Comparison of ENCODE assay signal across 1 cellular context in the genomic region with DNA sequence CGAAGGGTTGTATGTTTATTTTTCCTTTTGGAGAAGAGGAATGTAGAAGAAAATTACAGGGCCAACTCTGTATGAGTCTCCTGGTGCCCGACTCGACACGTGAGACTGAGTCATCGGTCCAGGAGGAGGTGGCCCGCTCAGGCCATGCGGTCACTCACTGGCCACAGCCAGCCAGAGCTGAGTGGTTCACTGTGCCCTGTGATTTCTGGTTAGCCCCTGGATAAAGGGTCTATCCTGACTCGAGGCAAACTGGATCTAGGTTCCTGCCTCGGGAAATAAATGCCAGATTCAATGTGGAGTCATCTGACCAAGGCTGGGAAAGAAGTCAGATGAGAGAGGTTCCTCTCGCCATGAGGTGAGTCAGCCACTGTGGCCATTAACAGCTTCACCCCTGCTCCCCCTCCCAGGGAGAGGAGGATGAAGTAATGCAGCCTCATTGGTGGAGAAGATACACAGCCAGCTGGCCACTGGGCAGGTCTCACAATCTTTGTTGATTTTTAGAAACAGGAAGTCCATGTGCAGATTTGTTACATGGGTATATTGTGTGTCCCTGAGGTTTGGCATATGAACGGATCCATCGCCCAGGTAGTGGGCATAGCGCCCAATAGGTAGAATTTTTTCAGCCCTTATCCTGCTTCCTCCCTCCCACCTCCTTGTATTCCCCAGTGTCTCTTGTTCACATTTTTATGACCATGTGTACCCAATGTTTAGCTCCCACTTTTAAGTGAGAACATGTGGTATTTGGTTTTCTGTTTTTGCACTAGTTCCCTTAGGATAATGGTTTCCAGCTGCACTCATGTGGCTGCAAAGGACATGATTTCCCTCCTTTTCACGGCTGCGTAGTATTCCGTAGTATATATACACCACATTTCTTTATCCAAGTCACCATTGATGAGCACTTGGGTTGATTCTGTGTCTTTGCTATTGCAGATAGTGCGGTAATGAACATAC.
A peak's percentile ranks its signal among the peaks of the same experiment; 100 is the strongest.
TF ChIP-seq lines count a peak whose summit lies in the region.

No MANE protein-coding gene starts in this region.

TF ChIP-seq in HepG2, 621 proteins besides CTCF, POLR2A, EP300 and RAD21 (continued from another document and continues in another):
- TF ChIP-seq, protein P1, sequence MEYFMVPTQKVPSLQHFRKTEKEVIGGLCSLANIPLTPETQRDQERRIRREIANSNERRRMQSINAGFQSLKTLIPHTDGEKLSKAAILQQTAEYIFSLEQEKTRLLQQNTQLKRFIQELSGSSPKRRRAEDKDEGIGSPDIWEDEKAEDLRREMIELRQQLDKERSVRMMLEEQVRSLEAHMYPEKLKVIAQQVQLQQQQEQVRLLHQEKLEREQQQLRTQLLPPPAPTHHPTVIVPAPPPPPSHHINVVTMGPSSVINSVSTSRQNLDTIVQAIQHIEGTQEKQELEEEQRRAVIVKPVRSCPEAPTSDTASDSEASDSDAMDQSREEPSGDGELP (IDR thresholded peaks at IDR 0.05; ENCODE audit: borderline replicate concordance, low read depth) = peak; percentile 21; the same call in 1 of the 2 replicates
- TF ChIP-seq, protein P2, sequence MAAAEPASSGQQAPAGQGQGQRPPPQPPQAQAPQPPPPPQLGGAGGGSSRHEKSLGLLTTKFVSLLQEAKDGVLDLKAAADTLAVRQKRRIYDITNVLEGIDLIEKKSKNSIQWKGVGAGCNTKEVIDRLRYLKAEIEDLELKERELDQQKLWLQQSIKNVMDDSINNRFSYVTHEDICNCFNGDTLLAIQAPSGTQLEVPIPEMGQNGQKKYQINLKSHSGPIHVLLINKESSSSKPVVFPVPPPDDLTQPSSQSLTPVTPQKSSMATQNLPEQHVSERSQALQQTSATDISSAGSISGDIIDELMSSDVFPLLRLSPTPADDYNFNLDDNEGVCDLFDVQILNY (CRISPR knock-in tag; conservative IDR thresholded peaks at IDR 0.05) = no peak
- TF ChIP-seq ZBTB38 (CRISPR knock-in tag; IDR thresholded peaks at IDR 0.05) = peak; percentile 87
- no peak for TF ChIP-seq ZNF451 (CRISPR knock-in tag; IDR thresholded peaks at IDR 0.05)
- TF ChIP-seq ZNF207 (IDR thresholded peaks at IDR 0.05; ENCODE audit: borderline replicate concordance) = no peak
- peak; percentile 32; the same call in 1 of the 2 replicates for TF ChIP-seq MAZ (IDR thresholded peaks at IDR 0.05; ENCODE audit: borderline replicate concordance, low read depth, low read length)
- no peak for TF ChIP-seq MAZ (CRISPR knock-in tag; IDR thresholded peaks at IDR 0.05; ENCODE audit: low read depth)
- peak; percentile 39 for TF ChIP-seq SAP130 (CRISPR knock-in tag; IDR thresholded peaks at IDR 0.05; ENCODE audit: low read depth)
- TF ChIP-seq, protein P3, sequence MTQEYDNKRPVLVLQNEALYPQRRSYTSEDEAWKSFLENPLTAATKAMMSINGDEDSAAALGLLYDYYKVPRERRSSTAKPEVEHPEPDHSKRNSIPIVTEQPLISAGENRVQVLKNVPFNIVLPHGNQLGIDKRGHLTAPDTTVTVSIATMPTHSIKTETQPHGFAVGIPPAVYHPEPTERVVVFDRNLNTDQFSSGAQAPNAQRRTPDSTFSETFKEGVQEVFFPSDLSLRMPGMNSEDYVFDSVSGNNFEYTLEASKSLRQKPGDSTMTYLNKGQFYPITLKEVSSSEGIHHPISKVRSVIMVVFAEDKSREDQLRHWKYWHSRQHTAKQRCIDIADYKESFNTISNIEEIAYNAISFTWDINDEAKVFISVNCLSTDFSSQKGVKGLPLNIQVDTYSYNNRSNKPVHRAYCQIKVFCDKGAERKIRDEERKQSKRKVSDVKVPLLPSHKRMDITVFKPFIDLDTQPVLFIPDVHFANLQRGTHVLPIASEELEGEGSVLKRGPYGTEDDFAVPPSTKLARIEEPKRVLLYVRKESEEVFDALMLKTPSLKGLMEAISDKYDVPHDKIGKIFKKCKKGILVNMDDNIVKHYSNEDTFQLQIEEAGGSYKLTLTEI (CRISPR knock-in tag; conservative IDR thresholded peaks at IDR 0.05) = no peak
- TF ChIP-seq, protein P4, sequence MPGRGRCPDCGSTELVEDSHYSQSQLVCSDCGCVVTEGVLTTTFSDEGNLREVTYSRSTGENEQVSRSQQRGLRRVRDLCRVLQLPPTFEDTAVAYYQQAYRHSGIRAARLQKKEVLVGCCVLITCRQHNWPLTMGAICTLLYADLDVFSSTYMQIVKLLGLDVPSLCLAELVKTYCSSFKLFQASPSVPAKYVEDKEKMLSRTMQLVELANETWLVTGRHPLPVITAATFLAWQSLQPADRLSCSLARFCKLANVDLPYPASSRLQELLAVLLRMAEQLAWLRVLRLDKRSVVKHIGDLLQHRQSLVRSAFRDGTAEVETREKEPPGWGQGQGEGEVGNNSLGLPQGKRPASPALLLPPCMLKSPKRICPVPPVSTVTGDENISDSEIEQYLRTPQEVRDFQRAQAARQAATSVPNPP (CRISPR knock-in tag; IDR thresholded peaks at IDR 0.05) = no peak
- TF ChIP-seq ARNT (IDR thresholded peaks at IDR 0.05) = no peak
- TF ChIP-seq TCF7 (IDR thresholded peaks at IDR 0.05; ENCODE audit: low read depth) = no peak
- TF ChIP-seq TBX3 (IDR thresholded peaks at IDR 0.05; ENCODE audit: borderline replicate concordance) = no peak
- TF ChIP-seq, protein P5, sequence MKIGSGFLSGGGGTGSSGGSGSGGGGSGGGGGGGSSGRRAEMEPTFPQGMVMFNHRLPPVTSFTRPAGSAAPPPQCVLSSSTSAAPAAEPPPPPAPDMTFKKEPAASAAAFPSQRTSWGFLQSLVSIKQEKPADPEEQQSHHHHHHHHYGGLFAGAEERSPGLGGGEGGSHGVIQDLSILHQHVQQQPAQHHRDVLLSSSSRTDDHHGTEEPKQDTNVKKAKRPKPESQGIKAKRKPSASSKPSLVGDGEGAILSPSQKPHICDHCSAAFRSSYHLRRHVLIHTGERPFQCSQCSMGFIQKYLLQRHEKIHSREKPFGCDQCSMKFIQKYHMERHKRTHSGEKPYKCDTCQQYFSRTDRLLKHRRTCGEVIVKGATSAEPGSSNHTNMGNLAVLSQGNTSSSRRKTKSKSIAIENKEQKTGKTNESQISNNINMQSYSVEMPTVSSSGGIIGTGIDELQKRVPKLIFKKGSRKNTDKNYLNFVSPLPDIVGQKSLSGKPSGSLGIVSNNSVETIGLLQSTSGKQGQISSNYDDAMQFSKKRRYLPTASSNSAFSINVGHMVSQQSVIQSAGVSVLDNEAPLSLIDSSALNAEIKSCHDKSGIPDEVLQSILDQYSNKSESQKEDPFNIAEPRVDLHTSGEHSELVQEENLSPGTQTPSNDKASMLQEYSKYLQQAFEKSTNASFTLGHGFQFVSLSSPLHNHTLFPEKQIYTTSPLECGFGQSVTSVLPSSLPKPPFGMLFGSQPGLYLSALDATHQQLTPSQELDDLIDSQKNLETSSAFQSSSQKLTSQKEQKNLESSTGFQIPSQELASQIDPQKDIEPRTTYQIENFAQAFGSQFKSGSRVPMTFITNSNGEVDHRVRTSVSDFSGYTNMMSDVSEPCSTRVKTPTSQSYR (CRISPR knock-in tag; IDR thresholded peaks at IDR 0.05; ENCODE audit: borderline replicate concordance) = no peak
- TF ChIP-seq ZNF557 (CRISPR knock-in tag; IDR thresholded peaks at IDR 0.05) = no peak
- 0 out of 2 replicates have a peak, but pooled peaks have one; percentile 47 for TF ChIP-seq HOMEZ (CRISPR knock-in tag; IDR thresholded peaks at IDR 0.05; ENCODE audit: low read depth)
- no peak for TF ChIP-seq YEATS4 (CRISPR knock-in tag; IDR thresholded peaks at IDR 0.05; ENCODE audit: borderline replicate concordance)
- TF ChIP-seq MBD4 (IDR thresholded peaks at IDR 0.05; ENCODE audit: borderline replicate concordance, low read length) = no peak
- no peak for TF ChIP-seq ZNF597 (CRISPR knock-in tag; IDR thresholded peaks at IDR 0.05)
- TF ChIP-seq, protein P6, sequence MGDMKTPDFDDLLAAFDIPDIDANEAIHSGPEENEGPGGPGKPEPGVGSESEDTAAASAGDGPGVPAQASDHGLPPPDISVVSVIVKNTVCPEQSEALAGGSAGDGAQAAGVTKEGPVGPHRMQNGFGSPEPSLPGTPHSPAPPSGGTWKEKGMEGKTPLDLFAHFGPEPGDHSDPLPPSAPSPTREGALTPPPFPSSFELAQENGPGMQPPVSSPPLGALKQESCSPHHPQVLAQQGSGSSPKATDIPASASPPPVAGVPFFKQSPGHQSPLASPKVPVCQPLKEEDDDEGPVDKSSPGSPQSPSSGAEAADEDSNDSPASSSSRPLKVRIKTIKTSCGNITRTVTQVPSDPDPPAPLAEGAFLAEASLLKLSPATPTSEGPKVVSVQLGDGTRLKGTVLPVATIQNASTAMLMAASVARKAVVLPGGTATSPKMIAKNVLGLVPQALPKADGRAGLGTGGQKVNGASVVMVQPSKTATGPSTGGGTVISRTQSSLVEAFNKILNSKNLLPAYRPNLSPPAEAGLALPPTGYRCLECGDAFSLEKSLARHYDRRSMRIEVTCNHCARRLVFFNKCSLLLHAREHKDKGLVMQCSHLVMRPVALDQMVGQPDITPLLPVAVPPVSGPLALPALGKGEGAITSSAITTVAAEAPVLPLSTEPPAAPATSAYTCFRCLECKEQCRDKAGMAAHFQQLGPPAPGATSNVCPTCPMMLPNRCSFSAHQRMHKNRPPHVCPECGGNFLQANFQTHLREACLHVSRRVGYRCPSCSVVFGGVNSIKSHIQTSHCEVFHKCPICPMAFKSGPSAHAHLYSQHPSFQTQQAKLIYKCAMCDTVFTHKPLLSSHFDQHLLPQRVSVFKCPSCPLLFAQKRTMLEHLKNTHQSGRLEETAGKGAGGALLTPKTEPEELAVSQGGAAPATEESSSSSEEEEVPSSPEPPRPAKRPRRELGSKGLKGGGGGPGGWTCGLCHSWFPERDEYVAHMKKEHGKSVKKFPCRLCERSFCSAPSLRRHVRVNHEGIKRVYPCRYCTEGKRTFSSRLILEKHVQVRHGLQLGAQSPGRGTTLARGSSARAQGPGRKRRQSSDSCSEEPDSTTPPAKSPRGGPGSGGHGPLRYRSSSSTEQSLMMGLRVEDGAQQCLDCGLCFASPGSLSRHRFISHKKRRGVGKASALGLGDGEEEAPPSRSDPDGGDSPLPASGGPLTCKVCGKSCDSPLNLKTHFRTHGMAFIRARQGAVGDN (CRISPR knock-in tag; IDR thresholded peaks at IDR 0.05) = peak; percentile 41
- TF ChIP-seq, protein P7, sequence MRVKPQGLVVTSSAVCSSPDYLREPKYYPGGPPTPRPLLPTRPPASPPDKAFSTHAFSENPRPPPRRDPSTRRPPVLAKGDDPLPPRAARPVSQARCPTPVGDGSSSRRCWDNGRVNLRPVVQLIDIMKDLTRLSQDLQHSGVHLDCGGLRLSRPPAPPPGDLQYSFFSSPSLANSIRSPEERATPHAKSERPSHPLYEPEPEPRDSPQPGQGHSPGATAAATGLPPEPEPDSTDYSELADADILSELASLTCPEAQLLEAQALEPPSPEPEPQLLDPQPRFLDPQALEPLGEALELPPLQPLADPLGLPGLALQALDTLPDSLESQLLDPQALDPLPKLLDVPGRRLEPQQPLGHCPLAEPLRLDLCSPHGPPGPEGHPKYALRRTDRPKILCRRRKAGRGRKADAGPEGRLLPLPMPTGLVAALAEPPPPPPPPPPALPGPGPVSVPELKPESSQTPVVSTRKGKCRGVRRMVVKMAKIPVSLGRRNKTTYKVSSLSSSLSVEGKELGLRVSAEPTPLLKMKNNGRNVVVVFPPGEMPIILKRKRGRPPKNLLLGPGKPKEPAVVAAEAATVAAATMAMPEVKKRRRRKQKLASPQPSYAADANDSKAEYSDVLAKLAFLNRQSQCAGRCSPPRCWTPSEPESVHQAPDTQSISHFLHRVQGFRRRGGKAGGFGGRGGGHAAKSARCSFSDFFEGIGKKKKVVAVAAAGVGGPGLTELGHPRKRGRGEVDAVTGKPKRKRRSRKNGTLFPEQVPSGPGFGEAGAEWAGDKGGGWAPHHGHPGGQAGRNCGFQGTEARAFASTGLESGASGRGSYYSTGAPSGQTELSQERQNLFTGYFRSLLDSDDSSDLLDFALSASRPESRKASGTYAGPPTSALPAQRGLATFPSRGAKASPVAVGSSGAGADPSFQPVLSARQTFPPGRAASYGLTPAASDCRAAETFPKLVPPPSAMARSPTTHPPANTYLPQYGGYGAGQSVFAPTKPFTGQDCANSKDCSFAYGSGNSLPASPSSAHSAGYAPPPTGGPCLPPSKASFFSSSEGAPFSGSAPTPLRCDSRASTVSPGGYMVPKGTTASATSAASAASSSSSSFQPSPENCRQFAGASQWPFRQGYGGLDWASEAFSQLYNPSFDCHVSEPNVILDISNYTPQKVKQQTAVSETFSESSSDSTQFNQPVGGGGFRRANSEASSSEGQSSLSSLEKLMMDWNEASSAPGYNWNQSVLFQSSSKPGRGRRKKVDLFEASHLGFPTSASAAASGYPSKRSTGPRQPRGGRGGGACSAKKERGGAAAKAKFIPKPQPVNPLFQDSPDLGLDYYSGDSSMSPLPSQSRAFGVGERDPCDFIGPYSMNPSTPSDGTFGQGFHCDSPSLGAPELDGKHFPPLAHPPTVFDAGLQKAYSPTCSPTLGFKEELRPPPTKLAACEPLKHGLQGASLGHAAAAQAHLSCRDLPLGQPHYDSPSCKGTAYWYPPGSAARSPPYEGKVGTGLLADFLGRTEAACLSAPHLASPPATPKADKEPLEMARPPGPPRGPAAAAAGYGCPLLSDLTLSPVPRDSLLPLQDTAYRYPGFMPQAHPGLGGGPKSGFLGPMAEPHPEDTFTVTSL (CRISPR knock-in tag; IDR thresholded peaks at IDR 0.05; ENCODE audit: borderline replicate concordance) = no peak
- no peak for TF ChIP-seq CCDC6 (CRISPR knock-in tag; IDR thresholded peaks at IDR 0.05)
- TF ChIP-seq SNRNP70 (IDR thresholded peaks at IDR 0.05; ENCODE audit: low read depth, low read length) = no peak
- TF ChIP-seq ZNF335 (CRISPR knock-in tag; IDR thresholded peaks at IDR 0.05) = 0 out of 2 replicates have a peak, but pooled peaks have one; percentile 16
- TF ChIP-seq RCOR2 (CRISPR knock-in tag; IDR thresholded peaks at IDR 0.05) = no peak
- no peak for TF ChIP-seq CC2D1A (CRISPR knock-in tag; IDR thresholded peaks at IDR 0.05)
- TF ChIP-seq ZNF776 (CRISPR knock-in tag; IDR thresholded peaks at IDR 0.05) = no peak
- TF ChIP-seq YY1 (IDR thresholded peaks at IDR 0.05; ENCODE audit: insufficient read depth, insufficient replicate concordance, low read depth, low read length) = no peak
